26 cellular contexts compared by ENCODE assay signal in the genomic region with DNA sequence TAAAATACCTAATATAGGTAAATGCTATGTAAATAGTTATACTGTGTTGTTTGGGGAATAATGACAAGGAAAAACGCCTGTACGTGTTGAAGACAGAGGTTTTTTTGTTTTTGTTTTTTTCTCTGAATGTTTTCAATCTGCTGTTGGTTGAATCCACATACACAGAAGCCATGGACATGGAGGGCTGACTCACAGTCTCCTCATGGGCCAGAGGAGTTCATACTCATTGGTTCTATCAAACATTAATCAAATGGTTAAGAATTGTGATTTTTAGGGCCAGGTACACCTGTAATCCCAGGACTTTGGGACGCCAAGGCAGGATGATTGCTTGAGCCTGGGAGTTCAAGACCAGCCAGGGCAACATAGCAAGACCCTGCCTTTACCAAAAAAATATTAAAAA. TPM values are rescaled to one million over a fixed set of nuclear protein-coding genes. Genes with fewer than 3 reads are reported as not detected.
DNase-seq lines count a peak whose midpoint lies in the region; ATAC-seq and TF ChIP-seq lines count a peak whose summit lies in the region.
"Had no signal": no experiment of that assay in that cellular context is flagged by ENCODE, and none has a peak within 500 bp of the region (broad histone marks: within the 10 kb centered on the region; RNA-seq: fewer than 3 reads in every experiment).

No MANE protein-coding gene starts in this region.

- H3K9me3 ChIP-seq in uterus = no peaks in the 10 kb centered on the region
- H3K9me3 ChIP-seq: body of pancreas, right lobe of liver had no signal

- H3K4me3 Mint-ChIP-seq in activated T-cell treated with anti-CD3 and anti-CD28 coated beads, Interleukin-2, amount 50 U/mL, for 24 hours = no peak overlapping the region
- H3K4me3 Mint-ChIP-seq in WTC11 = no peak overlapping the region
- H3K4me3 Mint-ChIP-seq: activated CD8-positive, alpha-beta T cell treated with anti-CD3 and anti-CD28 coated beads, Interleukin-2, amount 10 ng/mL, durations not matched to agents 7 days and 5 days; CD4-positive, alpha-beta memory T cell; nephron progenitor cell; stimulated activated memory B cell treated with anti-CD40 and anti-IgM and Interleukin-4, amounts not matched to agents 10 μg/mL and 1 μg/mL and 100 μg/mL, for 72 hours; T-helper 17 cell had no signal

- H3K27ac ChIP-seq in uterus = peak overlapping the region; percentile 62 to 84
- H3K27ac ChIP-seq: KMS-11, parathyroid adenoma had no signal

- CTCF ChIA-PET in WTC11 (lab: Charles Lee) = no interaction called here

- H3K36me3 Mint-ChIP-seq in activated T-cell treated with anti-CD3 and anti-CD28 coated beads, Interleukin-2, amount 50 U/mL, for 24 hours (ENCODE audit: low read depth) = peaks cover 87% of the 10 kb centered on the region
- H3K36me3 Mint-ChIP-seq in WTC11 = peaks cover 32% of the 10 kb centered on the region

- no peaks in the 10 kb centered on the region for H3K27me3 ChIP-seq in uterus
- H3K27me3 ChIP-seq: body of pancreas, right lobe of liver had no signal

- TF ChIP-seq CTCF in WTC11 (IDR thresholded peaks at IDR 0.05) (no peak), uterus (IDR thresholded peaks at IDR 0.05) (no peak)

- POLR2A ChIA-PET in WTC11 (lab: Charles Lee) = no interaction called here

- no peaks in the 10 kb centered on the region for H3K27me3 Mint-ChIP-seq in activated T-cell treated with anti-CD3 and anti-CD28 coated beads, Interleukin-2, amount 50 U/mL, for 24 hours
- no peaks in the 10 kb centered on the region for H3K27me3 Mint-ChIP-seq in WTC11 (ENCODE audit: low read depth)
- H3K27me3 Mint-ChIP-seq: CD4-positive, alpha-beta memory T cell; stimulated activated memory B cell treated with anti-CD40 and anti-IgM and Interleukin-4, amounts not matched to agents 10 μg/mL and 1 μg/mL and 100 μg/mL, for 72 hours; T-helper 17 cell had no signal

- H3K4me3 ChIP-seq in uterus = no peak overlapping the region
- H3K4me3 ChIP-seq: body of pancreas, right lobe of liver had no signal

- no peaks in the 10 kb centered on the region for H3K36me3 ChIP-seq in uterus

- H3K4me1 ChIP-seq in uterus = peaks cover 0 to 4% of the 10 kb centered on the region in 2 donors
- H3K4me1 ChIP-seq: parathyroid adenoma had no signal

- no peaks in the 10 kb centered on the region for H3K9me3 Mint-ChIP-seq in activated T-cell treated with anti-CD3 and anti-CD28 coated beads, Interleukin-2, amount 50 U/mL, for 24 hours
- no peaks in the 10 kb centered on the region for H3K9me3 Mint-ChIP-seq in WTC11
- H3K9me3 Mint-ChIP-seq: nephron progenitor cell; stimulated activated memory B cell treated with anti-CD40 and anti-IgM and Interleukin-4, amounts not matched to agents 10 μg/mL and 1 μg/mL and 100 μg/mL, for 72 hours had no signal

- no peak for TF ChIP-seq POLR2A in uterus (IDR thresholded peaks at IDR 0.05)

- ATAC-seq in WTC11 = no peak
- ATAC-seq in HG02885 (IDR thresholded peaks at IDR 0.05; ENCODE audit: poor library complexity, unreplicated experiment) = no peak
- ATAC-seq: activated CD8-positive, alpha-beta T cell treated with anti-CD3 and anti-CD28 coated beads, Interleukin-2, amount 10 ng/mL, durations not matched to agents 7 days and 5 days; stimulated activated memory B cell treated with anti-CD40 and anti-IgM and Interleukin-4, amounts not matched to agents 10 μg/mL and 1 μg/mL and 100 μg/mL, for 72 hours; T-helper 17 cell had no signal

- intact Hi-C loops in uterus (cut with DNase I; ENCODE audit: low total_unique reads) (no loop called here), posterior cingulate gyrus (cut with DNase I) (no loop called here)

- H3K27ac Mint-ChIP-seq in activated T-cell treated with anti-CD3 and anti-CD28 coated beads, Interleukin-2, amount 50 U/mL, for 24 hours = peak overlapping the region; percentile 30
- no peak overlapping the region for H3K27ac Mint-ChIP-seq in WTC11
- H3K27ac Mint-ChIP-seq: activated CD8-positive, alpha-beta T cell treated with anti-CD3 and anti-CD28 coated beads, Interleukin-2, amount 10 ng/mL, durations not matched to agents 7 days and 5 days; nephron progenitor cell; stimulated activated memory B cell treated with anti-CD40 and anti-IgM and Interleukin-4, amounts not matched to agents 10 μg/mL and 1 μg/mL and 100 μg/mL, for 72 hours had no signal

- DNase-seq in activated T-cell treated with anti-CD3 and anti-CD28 coated beads, Interleukin-2, amount 50 U/mL, for 24 hours = no peak
- no peak for DNase-seq in activated T-cell treated with anti-CD3 and anti-CD28 coated beads, Interleukin-2, amount 50 U/mL, for 1 hour
- DNase-seq in WTC11 (ENCODE audit: low spot score) = no peak
- DNase-seq in glomerular visceral epithelial cell (ENCODE audit: extremely low spot score) = peak; percentile 44
- DNase-seq in uterus = no peak
- DNase-seq in posterior cingulate gyrus = no peak
- no peak for DNase-seq in activated CD4-positive, alpha-beta T cell treated with anti-CD3 and anti-CD28 coated beads for 48 hours
- DNase-seq: 8988T; activated CD8-positive, alpha-beta T cell treated with anti-CD3 and anti-CD28 coated beads, Interleukin-2, amount 10 ng/mL, durations not matched to agents 7 days and 5 days; activated gamma-delta T cell; CD4-positive, alpha-beta memory T cell; DMS153; GDM1; head of caudate nucleus; NCI-H1417 treated with DMSO at 0.1 percent for 48 hours; NCI-H2107; NCI-H446 treated with DMSO at 0.1 percent for 48 hours; nephron progenitor cell; stimulated activated CD4-positive, alpha-beta T cell treated with anti-CD3 and anti-CD28 coated beads, Interleukin-4, amount 100 ng/mL, for 4 hours; T-helper 17 cell had no signal

- peaks cover 59% of the 10 kb centered on the region for H3K4me1 Mint-ChIP-seq in activated T-cell treated with anti-CD3 and anti-CD28 coated beads, Interleukin-2, amount 50 U/mL, for 24 hours (ENCODE audit: low read depth)
- peaks cover 22% of the 10 kb centered on the region for H3K4me1 Mint-ChIP-seq in WTC11
- H3K4me1 Mint-ChIP-seq: nephron progenitor cell had no signal

TF ChIP-seq in WTC11, 78 proteins besides CTCF, POLR2A, EP300 and RAD21:
- TF ChIP-seq ZNF121 (CRISPR knock-in tag; IDR thresholded peaks at IDR 0.05) (peak; percentile 61; the same call in 1 of the 2 replicates), ZNF232 (CRISPR knock-in tag; IDR thresholded peaks at IDR 0.05) (no peak), MYBL2 (CRISPR knock-in tag; IDR thresholded peaks at IDR 0.05) (no peak)

RNA-seq across cellular contexts. Expression of gene MIER1, which starts 20.5 kb away (rescaled TPM):
- total RNA-seq in WTC11 (2021) (30.0 to 31.0 TPM (median 30.4 TPM) in 3 replicates), uterus (10 to 100 TPM; 25.1 to 59.9 (median 44.9) TPM)

RNA-seq across cellular contexts. Expression of gene DNAI4, which starts 20.7 kb away (rescaled TPM):
- total RNA-seq in WTC11 (2021) = 1.6 to 2.7 TPM (median 2.1 TPM) in 3 replicates
- total RNA-seq in uterus = 10 to 100 TPM; 30.6 to 99.5 (median 55.4) TPM
